Comparison of ENCODE assay signal across 19 cellular contexts in genomic region chr9:21750021-21750735, GRCh38.
"Had no signal": no experiment of that assay in that cellular context is flagged by ENCODE, and none has a peak within 500 bp of the region (broad histone marks: within the 10 kb centered on the region; RNA-seq: fewer than 3 reads in every experiment).

No MANE protein-coding gene starts in this region.

- H3K4me1 ChIP-seq: prostate gland, right lobe of liver, transverse colon had no signal

- H3K9me3 ChIP-seq: heart left ventricle, prostate gland, right lobe of liver, transverse colon had no signal

- FAIRE-seq: frontal cortex, islet of Langerhans had no signal

- H3K4me3 ChIP-seq: heart left ventricle, prostate gland, right lobe of liver, transverse colon had no signal

- H3K36me3 ChIP-seq: heart left ventricle, prostate gland, right lobe of liver, transverse colon had no signal

- ATAC-seq: activated CD8-positive, alpha-beta T cell treated with anti-CD3 and anti-CD28 coated beads, Interleukin-2, amount 10 ng/mL, durations not matched to agents 7 days and 5 days; effector memory CD8-positive, alpha-beta T cell; heart left ventricle; left lobe of liver; natural killer cell treated with Interleukin-12 subunit alpha and Interleukin-12 subunit beta and Interleukin-15 and Interleukin-18, amount 100 ng/mL, for 72 hours; right lobe of liver had no signal

- DNase-seq: activated CD8-positive, alpha-beta memory T cell treated with anti-CD3 and anti-CD28 coated beads, Interleukin-2, amount 50 U/mL, for 48 hours; activated CD8-positive, alpha-beta T cell treated with anti-CD3 and anti-CD28 coated beads, Interleukin-2, amount 10 ng/mL, durations not matched to agents 7 days and 5 days; activated naive CD4-positive, alpha-beta T cell; effector memory CD8-positive, alpha-beta T cell; heart left ventricle; mesenchymal stem cell; nucleus accumbens; right lobe of liver; stimulated activated CD4-positive, alpha-beta T cell treated with anti-CD3 and anti-CD28 coated beads, Interleukin-2, amount 100 ng/mL, for 24 hours; stimulated activated naive CD4-positive, alpha-beta T cell; substantia nigra; SW 1271; T-helper 9 cell; transverse colon had no signal

- H3K27me3 ChIP-seq: right lobe of liver, transverse colon had no signal

- H3K27ac ChIP-seq: heart left ventricle, prostate gland, right lobe of liver, transverse colon had no signal
